31 cellular contexts compared by ENCODE assay signal in the genomic region with DNA sequence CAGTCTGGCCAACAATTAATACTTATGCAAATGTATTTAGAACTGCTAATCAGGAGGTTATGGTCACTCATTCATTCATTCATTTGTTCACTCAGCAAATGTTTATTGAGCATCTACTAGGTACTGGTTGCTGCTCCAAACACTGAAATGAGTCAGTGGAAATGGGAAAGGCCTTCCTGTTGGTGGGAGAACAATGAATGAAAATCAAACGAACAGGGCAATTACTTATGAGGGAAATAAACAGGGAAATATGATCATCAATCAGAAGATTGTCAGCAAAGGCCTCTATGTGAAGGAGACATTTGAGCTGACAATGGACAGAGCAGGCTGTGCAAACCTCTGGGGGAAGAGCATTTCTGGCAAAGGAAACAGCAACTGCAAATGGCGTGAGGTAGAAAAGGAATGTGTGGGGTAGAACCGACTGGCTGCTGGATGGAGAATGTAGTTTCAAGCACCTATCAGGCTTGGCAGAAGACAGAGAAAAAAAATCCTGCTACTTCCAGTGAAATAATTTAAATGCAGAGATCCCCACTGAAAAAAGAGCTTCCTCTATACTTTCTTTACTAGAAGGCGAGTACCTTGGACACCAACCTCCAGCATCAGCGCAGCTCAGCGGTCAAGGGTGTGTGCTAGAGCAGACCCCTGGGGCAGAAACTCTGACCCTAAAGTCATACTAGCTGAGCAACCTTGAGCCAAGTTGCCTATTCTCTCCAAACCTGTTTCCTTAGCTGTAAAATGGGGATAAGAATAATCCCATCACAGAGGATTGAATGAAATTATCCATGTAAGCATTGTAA.
A peak's percentile ranks its signal among the peaks of the same experiment; 100 is the strongest.
DNase-seq lines count a peak whose midpoint lies in the region; ATAC-seq, FAIRE-seq and TF ChIP-seq lines count a peak whose summit lies in the region.
"Had no signal": no experiment of that assay in that cellular context is flagged by ENCODE, and none has a peak within 500 bp of the region (broad histone marks: within the 10 kb centered on the region; RNA-seq: fewer than 3 reads in every experiment).

No MANE protein-coding gene starts in this region.

- dilution Hi-C loops in endothelial cell of umbilical vein (cut with MboI; ENCODE audit: extremely low pct_ligation_motif_present, low sequenced_read_pairs), result no loop called here

- no peak overlapping the region for H3K27ac ChIP-seq in HepG2 (ENCODE audit: extremely low read length, insufficient read depth, low read length)
- peak overlapping the region in 1 of 3 donors; percentile 66 for H3K27ac ChIP-seq in right lobe of liver
- H3K27ac ChIP-seq in endothelial cell of umbilical vein (ENCODE audit: insufficient read depth, low read depth, low read length), result no peak overlapping the region
- no peak overlapping the region for H3K27ac ChIP-seq in MM.1S (ENCODE audit: low read length)
- no peak overlapping the region for H3K27ac ChIP-seq in colonic mucosa
- H3K27ac ChIP-seq: KMS-11, PC-9 had no signal

- ATAC-seq in HepG2 (no peak), right lobe of liver (no peak)
- ATAC-seq: HCT116 had no signal

- BruUV-seq in HepG2 (replicated peaks; lab: Mats Ljungman, UMichigan), result no TSS peak
- no TSS peak for BruUV-seq in endothelial cell of umbilical vein (replicated peaks; lab: Mats Ljungman, UMichigan)

- H3K27ac Mint-ChIP-seq in activated T-cell treated with anti-CD3 and anti-CD28 coated beads, Interleukin-2, amount 50 U/mL, for 24 hours, result no peak overlapping the region
- H3K27ac Mint-ChIP-seq: activated naive CD4-positive, alpha-beta T cell treated with anti-CD3 and anti-CD28 coated beads, Interleukin-2, amount 10 ng/mL, durations not matched to agents 7 days and 5 days; CD4-positive, alpha-beta memory T cell; immature natural killer cell had no signal

- 46% methylated on average over 6 of the region's 6 CpGs for WGBS in HepG2 (ENCODE audit: low lambda C conversion rate)
- WGBS in right lobe of liver (ENCODE audit: insufficient coverage, low coverage, low lambda C conversion rate, missing lambda C conversion rate), result 78% methylated on average over 6 of the region's 6 CpGs

- H4K20me1 ChIP-seq in HepG2 (ENCODE audit: insufficient read depth, low read length) (no peaks in the 10 kb centered on the region), endothelial cell of umbilical vein (replicated peaks; ENCODE audit: control insufficient read depth, extremely low read depth, insufficient read depth, low read length) (no peaks in the 10 kb centered on the region), MM.1S (ENCODE audit: insufficient read depth, low read length) (no peaks in the 10 kb centered on the region)

- in situ Hi-C loops in HepG2 (cut with HindIII; ENCODE audit: extremely low pct_ligation_motif_present, low pct_unique_long_range_greater_than_20kb), result no loop called here

- no peak overlapping the region for H3K9ac ChIP-seq in HepG2 (ENCODE audit: insufficient read depth, low read depth, low read length)
- no peak overlapping the region for H3K9ac ChIP-seq in endothelial cell of umbilical vein (replicated peaks; ENCODE audit: extremely low read depth, insufficient read depth, low read length)
- H3K9ac ChIP-seq in MM.1S (ENCODE audit: low read length), result no peak overlapping the region
- H3K9ac ChIP-seq in colonic mucosa (ENCODE audit: low read depth in 2 of 2, low read length in 2 of 2), result no peak overlapping the region
- H3K9ac ChIP-seq: KMS-11 had no signal

- no peaks in the 10 kb centered on the region for H3K36me3 Mint-ChIP-seq in activated T-cell treated with anti-CD3 and anti-CD28 coated beads, Interleukin-2, amount 50 U/mL, for 24 hours (ENCODE audit: low read depth)
- H3K36me3 Mint-ChIP-seq: activated naive CD4-positive, alpha-beta T cell treated with anti-CD3 and anti-CD28 coated beads, Interleukin-2, amount 10 ng/mL, durations not matched to agents 7 days and 5 days; CD4-positive, alpha-beta memory T cell; immature natural killer cell had no signal

- H2AFZ ChIP-seq in HepG2 (ENCODE audit: low read length) (no peak overlapping the region), endothelial cell of umbilical vein (ENCODE audit: low read depth, low read length) (no peak overlapping the region), MM.1S (ENCODE audit: low read length) (no peak overlapping the region)
- H2AFZ ChIP-seq: PC-9 had no signal

- TF ChIP-seq RAD21 in HepG2 (CRISPR knock-in tag; IDR thresholded peaks at IDR 0.05), result no peak

- no peak for TF ChIP-seq CTCF in HepG2 (CRISPR knock-in tag; IDR thresholded peaks at IDR 0.05)
- TF ChIP-seq CTCF in right lobe of liver (IDR thresholded peaks at IDR 0.05), result no peak
- TF ChIP-seq CTCF in endothelial cell of umbilical vein (IDR thresholded peaks at IDR 0.05; ENCODE audit: extremely low read depth in 1 of 2, insufficient read depth in 1 of 2, low read depth in 1 of 2, low read length in 2 of 2), result no peak
- TF ChIP-seq CTCF in MM.1S (IDR thresholded peaks at IDR 0.05; ENCODE audit: low read length), result no peak
- no peak for TF ChIP-seq CTCF in colonic mucosa (IDR thresholded peaks at IDR 0.05)

- POLR2A ChIA-PET in HepG2 (lab: Yijun Ruan, JAX), result no interaction called here
- POLR2A ChIA-PET in endothelial cell of umbilical vein (lab: Charles Lee), result no interaction called here

- H3K4me1 Mint-ChIP-seq in activated T-cell treated with anti-CD3 and anti-CD28 coated beads, Interleukin-2, amount 50 U/mL, for 24 hours (ENCODE audit: low read depth), result peaks cover 2% of the 10 kb centered on the region
- H3K4me1 Mint-ChIP-seq: activated naive CD4-positive, alpha-beta T cell treated with anti-CD3 and anti-CD28 coated beads, Interleukin-2, amount 10 ng/mL, durations not matched to agents 7 days and 5 days; immature natural killer cell had no signal

- H3K36me3 ChIP-seq in HepG2 (replicated peaks in 1 of 2; ENCODE audit: control insufficient read depth in 1 of 2, insufficient read depth in 2 of 2, low read length in 2 of 2) (no peaks in the 10 kb centered on the region), right lobe of liver (no peaks in the 10 kb centered on the region), endothelial cell of umbilical vein (ENCODE audit: control insufficient read depth in 2 of 2, extremely low read depth in 1 of 2, insufficient read depth in 2 of 2, low read length in 2 of 2) (no peaks in the 10 kb centered on the region), MM.1S (replicated peaks; ENCODE audit: insufficient read depth, low read length) (no peaks in the 10 kb centered on the region), colonic mucosa (no peaks in the 10 kb centered on the region)
- H3K36me3 ChIP-seq: esophagus muscularis mucosa, pancreas had no signal

- H3K4me3 ChIP-seq in HepG2 (replicated peaks in 1 of 3; ENCODE audit: insufficient read depth in 1 of 3, low read depth in 2 of 3, low read length in 3 of 3) (no peak overlapping the region), right lobe of liver (no peak overlapping the region), endothelial cell of umbilical vein (replicated peaks in 1 of 3; ENCODE audit: insufficient read depth in 1 of 3, low read depth in 1 of 3, low read length in 3 of 3) (no peak overlapping the region), MM.1S (ENCODE audit: low read length) (no peak overlapping the region), colonic mucosa (no peak overlapping the region)
- H3K4me3 ChIP-seq: esophagus muscularis mucosa, pancreas, PC-9 had no signal

- H3K9me3 ChIP-seq in HepG2 (ENCODE audit: low read length), result no peaks in the 10 kb centered on the region
- no peaks in the 10 kb centered on the region for H3K9me3 ChIP-seq in right lobe of liver
- H3K9me3 ChIP-seq in endothelial cell of umbilical vein (replicated peaks; ENCODE audit: control insufficient read depth, insufficient read depth, low read length), result no peaks in the 10 kb centered on the region
- no peaks in the 10 kb centered on the region for H3K9me3 ChIP-seq in MM.1S (replicated peaks; ENCODE audit: insufficient read depth, low read length)
- no peaks in the 10 kb centered on the region for H3K9me3 ChIP-seq in colonic mucosa
- H3K9me3 ChIP-seq: esophagus muscularis mucosa, pancreas had no signal

- H3K4me1 ChIP-seq in HepG2 (ENCODE audit: insufficient read depth, low read length) (no peaks in the 10 kb centered on the region), right lobe of liver (peaks cover 0 to 43% (median 8%) of the 10 kb centered on the region in 4 donors), endothelial cell of umbilical vein (ENCODE audit: control insufficient read depth, extremely low read depth, insufficient read depth, low read length) (peaks cover 47% of the 10 kb centered on the region), MM.1S (ENCODE audit: low read length) (no peaks in the 10 kb centered on the region), colonic mucosa (no peaks in the 10 kb centered on the region)
- H3K4me1 ChIP-seq: pancreas had no signal

- DNase-seq in HepG2 (ENCODE audit: low spot score) (no peak), right lobe of liver (no peak), endothelial cell of umbilical vein (ENCODE audit: low read depth, low spot score) (peak; percentile 75), pulmonary artery endothelial cell (ENCODE audit: low read depth, low spot score) (peak; percentile 72), MM.1S (no peak), colonic mucosa (no peak), middle frontal gyrus (ENCODE audit: extremely low spot score, low spot score) (no peak)
- DNase-seq in activated T-cell treated with anti-CD3 and anti-CD28 coated beads, Interleukin-2, amount 50 U/mL, for 24 hours, result no peak
- DNase-seq: activated CD4-positive, alpha-beta T cell treated with anti-CD3 and anti-CD28 coated beads, Interleukin-2, amount 50 U/mL, for 4 hours; activated naive CD4-positive, alpha-beta T cell treated with anti-CD3 and anti-CD28 coated beads, Interleukin-2, amount 10 ng/mL, durations not matched to agents 7 days and 5 days; amygdala; CD4-positive, alpha-beta memory T cell; cortex of kidney; EL; hypothalamus; immature natural killer cell; midbrain; MV-4-11; NCI-H146; NCI-H510A; NK-92 treated with Interleukin-12 subunit alpha and Interleukin-12 subunit beta, amount 100 ng/mL, for 24 hours; pancreas; PC-9; SHP77 treated with DMSO at 0.1 percent for 48 hours; stimulated activated naive CD4-positive, alpha-beta T cell treated with Interleukin-2 at 50 U/mL for 16 hours had no signal

- H3K9me2 ChIP-seq in MM.1S (replicated peaks; ENCODE audit: insufficient read depth, low read length), result no peaks in the 10 kb centered on the region

- no peak overlapping the region for H3K4me3 Mint-ChIP-seq in activated T-cell treated with anti-CD3 and anti-CD28 coated beads, Interleukin-2, amount 50 U/mL, for 24 hours
- H3K4me3 Mint-ChIP-seq: activated naive CD4-positive, alpha-beta T cell treated with anti-CD3 and anti-CD28 coated beads, Interleukin-2, amount 10 ng/mL, durations not matched to agents 7 days and 5 days; CD4-positive, alpha-beta memory T cell; immature natural killer cell had no signal

- TF ChIP-seq EP300 in HepG2 (IDR thresholded peaks at IDR 0.05; ENCODE audit: low read depth in 2 of 2, low read length in 2 of 2), result no peak
- no peak for TF ChIP-seq EP300 in HepG2 (CRISPR knock-in tag; IDR thresholded peaks at IDR 0.05; ENCODE audit: borderline replicate concordance)

- no peaks in the 10 kb centered on the region for H3K9me1 ChIP-seq in endothelial cell of umbilical vein (replicated peaks; ENCODE audit: control insufficient read depth, extremely low read depth, insufficient read depth, low read length)

- TF ChIP-seq POLR2A in HepG2 (IDR thresholded peaks at IDR 0.05; ENCODE audit: insufficient read depth in 1 of 2, low read depth in 2 of 2, low read length in 2 of 2) (no peak), right lobe of liver (IDR thresholded peaks at IDR 0.05) (no peak), endothelial cell of umbilical vein (IDR thresholded peaks at IDR 0.05; ENCODE audit: low read depth, low read length) (no peak)

- intact Hi-C loops in HepG2 (cut with micrococcal nuclease; ENCODE audit: unreplicated experiment), result no loop called here
- intact Hi-C loops in right lobe of liver (cut with DNase I), result no loop called here
- intact Hi-C loops in endothelial cell of umbilical vein (cut with micrococcal nuclease), result no loop called here
- intact Hi-C loops in colonic mucosa (cut with DNase I), result no loop called here

- no peaks in the 10 kb centered on the region for H3K79me2 ChIP-seq in HepG2 (ENCODE audit: insufficient read depth, low read length)
- no peaks in the 10 kb centered on the region for H3K79me2 ChIP-seq in endothelial cell of umbilical vein (ENCODE audit: control insufficient read depth, insufficient read depth, low read length)
- no peaks in the 10 kb centered on the region for H3K79me2 ChIP-seq in MM.1S (ENCODE audit: low read length)

- no peaks in the 10 kb centered on the region for H3K27me3 Mint-ChIP-seq in activated T-cell treated with anti-CD3 and anti-CD28 coated beads, Interleukin-2, amount 50 U/mL, for 24 hours

- H3K27me3 ChIP-seq in HepG2 (ENCODE audit: control insufficient read depth in 1 of 2, insufficient read depth in 2 of 2, low read length in 2 of 2), result peaks cover 2 to 14% of the 10 kb centered on the region in 2 experiments; a peak in 2 of 5 replicates
- H3K27me3 ChIP-seq in right lobe of liver, result no peaks in the 10 kb centered on the region
- H3K27me3 ChIP-seq in endothelial cell of umbilical vein (ENCODE audit: control insufficient read depth in 2 of 2, insufficient read depth in 2 of 2, low read length in 2 of 2), result no peaks in the 10 kb centered on the region
- no peaks in the 10 kb centered on the region for H3K27me3 ChIP-seq in MM.1S (replicated peaks; ENCODE audit: insufficient read depth, low read length)
- no peaks in the 10 kb centered on the region for H3K27me3 ChIP-seq in colonic mucosa
- H3K27me3 ChIP-seq: esophagus muscularis mucosa, pancreas had no signal

- H3K4me2 ChIP-seq in HepG2 (ENCODE audit: low read depth, low read length) (no peak overlapping the region), endothelial cell of umbilical vein (ENCODE audit: insufficient read depth, low read length) (no peak overlapping the region), MM.1S (ENCODE audit: low read depth, low read length) (no peak overlapping the region)
- H3K4me2 ChIP-seq: KMS-11, PC-9 had no signal

- H3K9me3 Mint-ChIP-seq in activated T-cell treated with anti-CD3 and anti-CD28 coated beads, Interleukin-2, amount 50 U/mL, for 24 hours, result no peaks in the 10 kb centered on the region
- H3K9me3 Mint-ChIP-seq: activated naive CD4-positive, alpha-beta T cell treated with anti-CD3 and anti-CD28 coated beads, Interleukin-2, amount 10 ng/mL, durations not matched to agents 7 days and 5 days; CD4-positive, alpha-beta memory T cell had no signal

- no peak for FAIRE-seq in HepG2 (lab: Jason Lieb, UNC)
- peak; percentile 87 for FAIRE-seq in endothelial cell of umbilical vein (lab: Jason Lieb, UNC)
- FAIRE-seq: frontal cortex, GM12892, HTR-8/SVneo, pancreas had no signal

- CTCF ChIA-PET in HepG2 (lab: Yijun Ruan, JAX; ENCODE audit: low intra/inter-chr PET ratio, low total read pairs) (no interaction called here), endothelial cell of umbilical vein (lab: Charles Lee) (interaction anchor here (0.7 to 1.4 kb wide), 4 partner anchors 10 to 275 kb away, joined by 3 to 4 read pairs (median 4); no protein-coding TSS in a partner anchor)

- H3F3A ChIP-seq in MM.1S (ENCODE audit: insufficient read depth, low read length), result no peaks in the 10 kb centered on the region

Comparison
In these comparisons a context has a peak if more than half of its experiments do, and no peak if none do; other contexts are left out.
1. DNase-seq: peak in endothelial cell of umbilical vein (single experiment) and pulmonary artery endothelial cell (single experiment); none in HepG2 (single experiment), right lobe of liver (0 of 3), MM.1S (single experiment), colonic mucosa (single experiment), activated T-cell treated with anti-CD3 and anti-CD28 coated beads, Interleukin-2, amount 50 U/mL, for 24 hours (single experiment) and middle frontal gyrus (single experiment).